9 cellular contexts compared by ENCODE assay signal in the genomic region with DNA sequence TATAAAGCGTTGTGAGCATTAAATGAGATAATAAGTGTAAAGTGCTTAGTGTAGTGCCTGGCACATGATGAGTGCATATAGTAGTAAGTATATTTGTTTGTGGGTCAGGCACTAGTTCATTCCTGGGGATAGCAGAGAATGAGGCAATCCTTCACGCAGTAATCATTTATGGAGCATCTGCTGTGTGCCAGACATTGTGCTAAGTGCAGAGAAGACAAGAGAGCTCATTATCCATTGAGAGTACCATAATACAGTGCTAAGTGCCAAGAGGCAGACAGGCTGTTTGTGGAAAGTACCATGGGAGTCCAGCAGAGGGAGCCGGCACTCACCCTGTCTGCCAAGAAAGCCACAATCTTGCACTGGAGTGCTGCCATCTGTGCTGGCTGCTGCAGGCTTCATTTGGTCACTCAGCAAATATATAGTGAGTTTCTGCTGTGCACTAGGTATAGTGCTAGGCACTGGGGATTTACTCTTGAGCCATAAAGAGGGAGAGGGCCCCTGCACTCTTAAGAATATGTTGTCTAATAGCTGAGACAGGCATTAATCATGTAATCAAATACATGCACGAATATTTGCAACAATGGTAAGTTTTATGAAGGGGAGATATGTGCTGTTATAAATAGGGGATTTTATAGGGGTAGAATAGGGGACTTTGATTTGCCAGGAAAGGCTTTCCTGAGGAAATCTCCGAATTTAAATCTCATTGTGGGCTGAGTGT. TPM values are rescaled to one million over a fixed set of nuclear protein-coding genes. Genes with fewer than 3 reads are reported as not detected.
DNase-seq lines count a peak whose midpoint lies in the region; ATAC-seq lines count a peak whose summit lies in the region.
"Had no signal": no experiment of that assay in that cellular context is flagged by ENCODE, and none has a peak within 500 bp of the region (broad histone marks: within the 10 kb centered on the region; RNA-seq: fewer than 3 reads in every experiment).

No MANE protein-coding gene starts in this region.

- peaks cover 38% of the 10 kb centered on the region for H3K36me3 Mint-ChIP-seq in activated CD4-positive, alpha-beta memory T cell treated with anti-CD3 and anti-CD28 coated beads for 36 hours

- H3K27ac Mint-ChIP-seq in activated CD4-positive, alpha-beta memory T cell treated with anti-CD3 and anti-CD28 coated beads for 36 hours = no peak overlapping the region
- H3K27ac Mint-ChIP-seq: dendritic cell treated with granulocyte-macrophage colony-stimulating factor and Interleukin-4, amounts not matched to agents 40 ng/mL and 50 ng/mL, for 4 days had no signal

- peak; percentile 47 for ATAC-seq in HG03439 (IDR thresholded peaks at IDR 0.05; ENCODE audit: unreplicated experiment)
- ATAC-seq in HG02938 (IDR thresholded peaks at IDR 0.05; ENCODE audit: unreplicated experiment) = no peak

- H3K4me3 Mint-ChIP-seq in activated CD4-positive, alpha-beta memory T cell treated with anti-CD3 and anti-CD28 coated beads for 36 hours = no peak overlapping the region
- H3K4me3 Mint-ChIP-seq: dendritic cell treated with granulocyte-macrophage colony-stimulating factor and Interleukin-4, amounts not matched to agents 40 ng/mL and 50 ng/mL, for 4 days had no signal

- H3K9me3 Mint-ChIP-seq in activated CD4-positive, alpha-beta memory T cell treated with anti-CD3 and anti-CD28 coated beads for 36 hours = no peaks in the 10 kb centered on the region
- H3K9me3 Mint-ChIP-seq: dendritic cell treated with granulocyte-macrophage colony-stimulating factor and Interleukin-4, amounts not matched to agents 40 ng/mL and 50 ng/mL, for 4 days had no signal

- POLR2A ChIA-PET in activated CD4-positive, alpha-beta memory T cell treated with anti-CD3 and anti-CD28 coated beads for 36 hours (lab: Charles Lee) = interaction anchor here (0.6 to 1.3 kb wide), 2 partner anchors 13 to 626 kb away, joined by 5 read pairs; a partner anchor contains a TSS

- intact Hi-C loops in activated CD4-positive, alpha-beta memory T cell treated with anti-CD3 and anti-CD28 coated beads for 36 hours (cut with micrococcal nuclease) = loop anchor here (1.0 to 10.0 kb wide), 2 partner anchors 14 to 193 kb away; no protein-coding TSS in a partner anchor

- CTCF ChIA-PET in activated CD4-positive, alpha-beta memory T cell treated with anti-CD3 and anti-CD28 coated beads for 36 hours (lab: Charles Lee) = interaction anchor here (0.5 to 4.6 kb wide), 13 partner anchors 9 to 342 kb away, joined by 3 to 43 read pairs (median 6); a partner anchor contains a TSS

- peak; percentile 60 for DNase-seq in DMS79 (lab: John Stamatoyannopoulos, UW)
- peak; percentile 92 for DNase-seq in NCI-H82 (lab: John Stamatoyannopoulos, UW)
- peak; percentile 80 for DNase-seq in activated CD4-positive, alpha-beta memory T cell treated with anti-CD3 and anti-CD28 coated beads for 36 hours
- DNase-seq in dermis microvascular lymphatic vessel endothelial cell (ENCODE audit: low read depth in 2 of 2) = peak; percentile 27 to 83
- DNase-seq in lung microvascular endothelial cell (ENCODE audit: low read depth in 2 of 2) = peak; percentile 74 to 84
- peak; percentile 57 for DNase-seq in stimulated activated CD8-positive, alpha-beta memory T cell treated with anti-CD3 and anti-CD28 coated beads, Interleukin-15, amount 100 ng/mL, for 1 hour (ENCODE audit: low read depth)

- peaks cover 73% of the 10 kb centered on the region for H3K4me1 Mint-ChIP-seq in activated CD4-positive, alpha-beta memory T cell treated with anti-CD3 and anti-CD28 coated beads for 36 hours (ENCODE audit: low read depth)

- no peaks in the 10 kb centered on the region for H3K27me3 Mint-ChIP-seq in activated CD4-positive, alpha-beta memory T cell treated with anti-CD3 and anti-CD28 coated beads for 36 hours
- H3K27me3 Mint-ChIP-seq: dendritic cell treated with granulocyte-macrophage colony-stimulating factor and Interleukin-4, amounts not matched to agents 40 ng/mL and 50 ng/mL, for 4 days had no signal

RNA-seq across cellular contexts. Expression of a gene that starts 12.9 kb away (rescaled TPM):
- 1 to 10 TPM; 1.8 to 2.0 TPM for total RNA-seq in activated CD4-positive, alpha-beta memory T cell treated with anti-CD3 and anti-CD28 coated beads for 36 hours
- 0.64 and 1.6 TPM in 2 replicates for total RNA-seq in dermis microvascular lymphatic vessel endothelial cell
- 0.65 and 0.79 TPM in 2 replicates for total RNA-seq in lung microvascular endothelial cell

RNA-seq across cellular contexts. Expression of a gene that starts 13.2 kb away (rescaled TPM):
- total RNA-seq in activated CD4-positive, alpha-beta memory T cell treated with anti-CD3 and anti-CD28 coated beads for 36 hours = 100 to 1,000 TPM; 123 to 125 TPM
- total RNA-seq in dermis microvascular lymphatic vessel endothelial cell (189 and 297 TPM in 2 replicates), lung microvascular endothelial cell (236 and 252 TPM in 2 replicates)
